ENCODE assay signal across 8 cellular contexts in the genomic region with DNA sequence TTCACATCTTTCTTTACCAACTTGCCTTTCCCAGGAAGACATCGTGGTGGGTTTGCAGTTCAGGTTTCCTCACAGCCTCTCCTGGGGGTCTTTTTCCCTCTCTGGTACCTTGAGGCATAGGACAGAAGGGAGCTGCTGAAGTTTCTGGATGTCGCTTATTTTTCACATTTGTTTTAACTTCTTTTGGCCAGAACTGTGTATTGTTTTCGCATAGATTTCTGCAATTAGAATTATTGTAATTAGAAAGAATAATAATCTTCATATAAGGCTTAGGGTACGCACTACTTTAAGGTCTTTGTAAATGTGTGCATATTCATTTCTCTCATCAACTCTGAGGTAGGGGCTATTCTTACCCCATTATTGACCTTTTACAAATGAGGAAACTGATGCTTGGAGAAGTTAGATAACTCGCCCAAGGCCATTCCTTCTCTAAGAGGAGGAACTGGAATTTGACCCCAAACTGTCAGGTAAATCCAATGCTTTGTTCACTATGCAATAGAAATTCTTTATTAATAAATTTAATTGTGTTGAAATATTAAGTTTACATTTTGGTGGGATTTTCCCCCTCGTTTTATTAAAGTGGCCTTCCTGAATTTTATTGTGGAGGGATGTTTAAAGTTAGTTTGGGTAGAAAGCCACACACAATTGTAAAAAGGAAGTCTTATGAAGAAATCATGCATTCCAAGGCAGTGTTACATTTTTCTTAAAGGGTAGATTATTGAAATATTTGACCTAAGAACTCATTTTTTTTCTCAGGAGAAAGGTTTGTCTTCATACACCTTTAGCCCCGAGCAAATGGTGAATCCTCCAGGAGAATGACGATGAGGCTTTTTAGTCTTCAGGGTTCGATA. TPM values are rescaled to one million over a fixed set of nuclear protein-coding genes. Genes with fewer than 3 reads are reported as not detected.
A peak's percentile ranks its signal among the peaks of the same experiment; 100 is the strongest.
DNase-seq lines count a peak whose midpoint lies in the region; ATAC-seq, FAIRE-seq and TF ChIP-seq lines count a peak whose summit lies in the region.

No MANE protein-coding gene starts in this region.

- peak; percentile 47 for FAIRE-seq in astrocyte (lab: Jason Lieb, UNC)

- H2AFZ ChIP-seq in astrocyte (ENCODE audit: low read depth, low read length): no peak overlapping the region

- 73 to 74% methylated on average over 9 of the region's 9 CpGs for WGBS in heart right ventricle, 2 donors
- WGBS in lung, 2 donors: 56 to 72% methylated on average over 9 of the region's 9 CpGs

- ATAC-seq in heart right ventricle (no peak), left ventricle myocardium superior (no peak), lung (ENCODE audit: insufficient read depth, low FRiP score) (no peak), HG03565 (IDR thresholded peaks at IDR 0.05; ENCODE audit: unreplicated experiment) (no peak)

- H3K27me3 Mint-ChIP-seq in astrocyte (ENCODE audit: low read depth, unreplicated experiment): no peaks in the 10 kb centered on the region

- no peak for TF ChIP-seq POLR2A in vagina (IDR thresholded peaks at IDR 0.05)

- H3K36me3 ChIP-seq in heart right ventricle: no peaks in the 10 kb centered on the region
- H3K36me3 ChIP-seq in astrocyte (ENCODE audit: insufficient read depth, low read length): no peaks in the 10 kb centered on the region
- H3K36me3 ChIP-seq in lung (ENCODE audit: control insufficient read depth in 2 of 2, insufficient read depth in 2 of 2, low read length in 2 of 2): no peaks in the 10 kb centered on the region
- H3K36me3 ChIP-seq in vagina: no peaks in the 10 kb centered on the region

- intact Hi-C loops in heart right ventricle (cut with DNase I) (loop anchor here in 7 of 10 donors (5.0 to 10.0 kb wide), 8 partner anchors 48 to 390 kb away; partner anchors contain the start of gene SCAF11 (in 3 of the 7)), left ventricle myocardium superior (cut with micrococcal nuclease) (loop anchor here (10.0 kb wide), 2 partner anchors 80 to 170 kb away; no protein-coding TSS in a partner anchor), vagina (cut with DNase I) (loop anchor here (10.0 kb wide), 1 partner anchor 90 kb away; no protein-coding TSS in a partner anchor)

- peaks cover 46% of the 10 kb centered on the region for H3K4me1 Mint-ChIP-seq in astrocyte (ENCODE audit: low read depth, unreplicated experiment)

- H3K9ac ChIP-seq in astrocyte (ENCODE audit: low read length): peak overlapping the region; percentile 97

- H3K27me3 ChIP-seq in heart right ventricle (no peaks in the 10 kb centered on the region), astrocyte (ENCODE audit: insufficient read depth, low read length) (no peaks in the 10 kb centered on the region), lung (ENCODE audit: control insufficient read depth, insufficient read depth) (no peaks in the 10 kb centered on the region), vagina (no peaks in the 10 kb centered on the region)

- TF ChIP-seq CTCF in heart right ventricle (IDR thresholded peaks at IDR 0.05): no peak
- TF ChIP-seq CTCF in astrocyte (IDR thresholded peaks at IDR 0.05; ENCODE audit: insufficient read depth, low read depth, low read length): no peak
- no peak for TF ChIP-seq CTCF in lung (IDR thresholded peaks at IDR 0.05; ENCODE audit: control extremely low read depth, extremely low read depth)
- TF ChIP-seq CTCF in vagina (IDR thresholded peaks at IDR 0.05): no peak

- peak overlapping the region; percentile 31 to 89 (median 70) for H3K4me3 ChIP-seq in heart right ventricle
- H3K4me3 ChIP-seq in astrocyte (ENCODE audit: insufficient read depth, low read depth, low read length): peak overlapping the region; percentile 65
- H3K4me3 ChIP-seq in lung: no peak overlapping the region
- H3K4me3 ChIP-seq in vagina: peak overlapping the region; percentile 50 to 72

- H4K20me1 ChIP-seq in astrocyte (ENCODE audit: insufficient read depth, low read length): no peaks in the 10 kb centered on the region

- peak overlapping the region; percentile 95 for H3K4me2 ChIP-seq in astrocyte (ENCODE audit: low read length)

- H3K4me1 ChIP-seq in heart right ventricle: peaks cover 0 to 66% (median 52%) of the 10 kb centered on the region in 9 donors
- H3K4me1 ChIP-seq in astrocyte (ENCODE audit: insufficient read depth, low read length): peaks cover 62% of the 10 kb centered on the region
- H3K4me1 ChIP-seq in lung (ENCODE audit: control insufficient read depth in 2 of 2, insufficient read depth in 2 of 2, low read length in 2 of 2): peaks cover 3 to 21% of the 10 kb centered on the region in 2 donors
- peaks cover 66% of the 10 kb centered on the region for H3K4me1 ChIP-seq in vagina

- H3K4me3 Mint-ChIP-seq in astrocyte (ENCODE audit: unreplicated experiment): peak overlapping the region; percentile 87

- peak overlapping the region; percentile 98 for H3K27ac Mint-ChIP-seq in astrocyte (ENCODE audit: unreplicated experiment)

- H3K9me3 Mint-ChIP-seq in astrocyte (ENCODE audit: unreplicated experiment): no peaks in the 10 kb centered on the region

- H3K27ac ChIP-seq in heart right ventricle (peak overlapping the region; percentile 94 to 100 (median 99)), astrocyte (ENCODE audit: low read depth, low read length) (peak overlapping the region; percentile 99), lung (ENCODE audit: low read depth in 1 of 2, low read length in 1 of 2) (peak overlapping the region; percentile 86 to 97), vagina (peak overlapping the region; percentile 100)

- no peaks in the 10 kb centered on the region for H3K36me3 Mint-ChIP-seq in astrocyte (ENCODE audit: low read depth, unreplicated experiment)

- H3K9me3 ChIP-seq in heart right ventricle: peaks cover 0 to 6% (median 0%) of the 10 kb centered on the region in 11 donors
- H3K9me3 ChIP-seq in astrocyte (ENCODE audit: insufficient read depth, low read depth, low read length): no peaks in the 10 kb centered on the region
- peaks cover 0 to 2% of the 10 kb centered on the region in 2 donors for H3K9me3 ChIP-seq in lung (ENCODE audit: control insufficient read depth in 2 of 2, insufficient read depth in 1 of 2, low read length in 1 of 2)
- H3K9me3 ChIP-seq in vagina: no peaks in the 10 kb centered on the region

- DNase-seq in heart right ventricle (no peak), left ventricle myocardium superior (no peak), astrocyte (ENCODE audit: low read depth) (no peak), lung (ENCODE audit: low spot score) (no peak), vagina (ENCODE audit: extremely low spot score in 2 of 2) (no peak), NAMALWA (ENCODE audit: low spot score) (no peak), GM19238 (ENCODE audit: insufficient read length, low spot score) (no peak)

- peaks cover 13% of the 10 kb centered on the region for H3K79me2 ChIP-seq in astrocyte (ENCODE audit: insufficient read depth, low read length)

RNA-seq across cellular contexts. Expression of gene SLC38A2, which starts 12.1 kb away (rescaled TPM):
- total RNA-seq in heart right ventricle (100 to 1,000 TPM in 8 of 10 donors, 10 to 100 TPM in 2; 82.1 to 203 (median 110) TPM), left ventricle myocardium superior (165 TPM), astrocyte (378 and 421 TPM in 2 replicates), lung (100 to 1,000 TPM; 173 to 258 TPM), vagina (352 TPM)
- polyA plus RNA-seq in heart right ventricle (10 to 100 TPM; 65.3 to 90.0 TPM), lung (10 to 100 TPM; 75.0 to 82.9 TPM)
